14 cellular contexts compared by ENCODE assay signal in genomic region chr9:7368410-7369292, GRCh38.
DNase-seq lines count a peak whose midpoint lies in the region; ATAC-seq and TF ChIP-seq lines count a peak whose summit lies in the region.
"Had no signal": no experiment of that assay in that cellular context is flagged by ENCODE, and none has a peak within 500 bp of the region (broad histone marks: within the 10 kb centered on the region; RNA-seq: fewer than 3 reads in every experiment).

No MANE protein-coding gene starts in this region.

- no peak for TF ChIP-seq CTCF in mesothelial cell of epicardium (IDR thresholded peaks at IDR 0.05; ENCODE audit: unreplicated experiment)

- H3K27me3 Mint-ChIP-seq in mesothelial cell of epicardium (ENCODE audit: low read depth): no peaks in the 10 kb centered on the region
- H3K27me3 Mint-ChIP-seq in stimulated activated memory B cell treated with anti-CD40 and anti-IgM and Interleukin-4, amounts not matched to agents 10 μg/mL and 1 μg/mL and 100 μg/mL, for 72 hours: no peaks in the 10 kb centered on the region
- peaks cover 8% of the 10 kb centered on the region for H3K27me3 Mint-ChIP-seq in stimulated activated naive CD8-positive, alpha-beta T cell treated with anti-CD3 and anti-CD28 coated beads, Interleukin-15, amount 100 ng/mL, for 72 hours
- H3K27me3 Mint-ChIP-seq in activated T-cell treated with anti-CD3 and anti-CD28 coated beads, Interleukin-2, amount 50 U/mL, for 4 hours (ENCODE audit: low read depth): no peaks in the 10 kb centered on the region

- H3K4me1 Mint-ChIP-seq in mesothelial cell of epicardium: peaks cover 20% of the 10 kb centered on the region
- H3K4me1 Mint-ChIP-seq in stimulated activated memory B cell treated with anti-CD40 and anti-IgM and Interleukin-4, amounts not matched to agents 10 μg/mL and 1 μg/mL and 100 μg/mL, for 72 hours: no peaks in the 10 kb centered on the region
- H3K4me1 Mint-ChIP-seq in stimulated activated naive CD8-positive, alpha-beta T cell treated with anti-CD3 and anti-CD28 coated beads, Interleukin-15, amount 100 ng/mL, for 72 hours: no peaks in the 10 kb centered on the region
- no peaks in the 10 kb centered on the region for H3K4me1 Mint-ChIP-seq in activated T-cell treated with anti-CD3 and anti-CD28 coated beads, Interleukin-2, amount 50 U/mL, for 4 hours (ENCODE audit: low read depth)
- H3K4me1 Mint-ChIP-seq: activated CD4-positive, alpha-beta T cell treated with anti-CD3 and anti-CD28 coated beads, Interleukin-2, amount 10 ng/mL, durations not matched to agents 24 days and 14 days had no signal

- no peak for ATAC-seq in HG02759 (IDR thresholded peaks at IDR 0.05; ENCODE audit: unreplicated experiment)
- no peak for ATAC-seq in stimulated activated memory B cell treated with anti-CD40 and anti-IgM and Interleukin-4, amounts not matched to agents 10 μg/mL and 1 μg/mL and 100 μg/mL, for 72 hours
- no peak for ATAC-seq in stimulated activated naive CD8-positive, alpha-beta T cell treated with anti-CD3 and anti-CD28 coated beads, Interleukin-15, amount 100 ng/mL, for 72 hours
- no peak for ATAC-seq in activated T-cell treated with anti-CD3 and anti-CD28 coated beads, Interleukin-2, amount 50 U/mL, for 4 hours

- no peak overlapping the region for H3K4me3 Mint-ChIP-seq in mesothelial cell of epicardium
- H3K4me3 Mint-ChIP-seq in stimulated activated memory B cell treated with anti-CD40 and anti-IgM and Interleukin-4, amounts not matched to agents 10 μg/mL and 1 μg/mL and 100 μg/mL, for 72 hours: no peak overlapping the region
- H3K4me3 Mint-ChIP-seq in stimulated activated naive CD8-positive, alpha-beta T cell treated with anti-CD3 and anti-CD28 coated beads, Interleukin-15, amount 100 ng/mL, for 72 hours: no peak overlapping the region
- no peak overlapping the region for H3K4me3 Mint-ChIP-seq in activated T-cell treated with anti-CD3 and anti-CD28 coated beads, Interleukin-2, amount 50 U/mL, for 4 hours
- H3K4me3 Mint-ChIP-seq: activated CD4-positive, alpha-beta T cell treated with anti-CD3 and anti-CD28 coated beads, Interleukin-2, amount 10 ng/mL, durations not matched to agents 24 days and 14 days; activated naive CD4-positive, alpha-beta T cell treated with anti-CD3 and anti-CD28 coated beads for 36 hours had no signal

- H3K27ac Mint-ChIP-seq in mesothelial cell of epicardium: peak overlapping the region; percentile 89
- no peak overlapping the region for H3K27ac Mint-ChIP-seq in stimulated activated memory B cell treated with anti-CD40 and anti-IgM and Interleukin-4, amounts not matched to agents 10 μg/mL and 1 μg/mL and 100 μg/mL, for 72 hours
- no peak overlapping the region for H3K27ac Mint-ChIP-seq in stimulated activated naive CD8-positive, alpha-beta T cell treated with anti-CD3 and anti-CD28 coated beads, Interleukin-15, amount 100 ng/mL, for 72 hours
- H3K27ac Mint-ChIP-seq: activated CD4-positive, alpha-beta T cell treated with anti-CD3 and anti-CD28 coated beads, Interleukin-2, amount 10 ng/mL, durations not matched to agents 24 days and 14 days; activated naive CD4-positive, alpha-beta T cell treated with anti-CD3 and anti-CD28 coated beads for 36 hours; CD14-positive monocyte had no signal

- DNase-seq in AG08395 (ENCODE audit: low spot score) (peak; percentile 55), Kasumi-1 (lab: John Stamatoyannopoulos, UW) (peak; percentile 57 to 75), fibroblast of gingiva (ENCODE audit: low read depth) (peak; percentile 58), mesothelial cell of epicardium (ENCODE audit: low spot score in 2 of 2, unreplicated experiment in 2 of 2) (no peak)
- no peak for DNase-seq in stimulated activated naive CD8-positive, alpha-beta T cell treated with anti-CD3 and anti-CD28 coated beads, Interleukin-15, amount 100 ng/mL, for 72 hours
- no peak for DNase-seq in activated T-cell treated with anti-CD3 and anti-CD28 coated beads, Interleukin-2, amount 50 U/mL, for 4 hours
- DNase-seq: activated CD4-positive, alpha-beta T cell treated with anti-CD3 and anti-CD28 coated beads, Interleukin-2, amount 10 ng/mL, durations not matched to agents 24 days and 14 days; activated naive CD4-positive, alpha-beta T cell treated with anti-CD3 and anti-CD28 coated beads for 36 hours; kidney; NCI-H2227 treated with DMSO at 0.1 percent for 48 hours; retina had no signal

- H3K9me3 Mint-ChIP-seq in mesothelial cell of epicardium: no peaks in the 10 kb centered on the region
- H3K9me3 Mint-ChIP-seq in stimulated activated memory B cell treated with anti-CD40 and anti-IgM and Interleukin-4, amounts not matched to agents 10 μg/mL and 1 μg/mL and 100 μg/mL, for 72 hours: no peaks in the 10 kb centered on the region
- no peaks in the 10 kb centered on the region for H3K9me3 Mint-ChIP-seq in stimulated activated naive CD8-positive, alpha-beta T cell treated with anti-CD3 and anti-CD28 coated beads, Interleukin-15, amount 100 ng/mL, for 72 hours
- no peaks in the 10 kb centered on the region for H3K9me3 Mint-ChIP-seq in activated T-cell treated with anti-CD3 and anti-CD28 coated beads, Interleukin-2, amount 50 U/mL, for 4 hours
- H3K9me3 Mint-ChIP-seq: activated CD4-positive, alpha-beta T cell treated with anti-CD3 and anti-CD28 coated beads, Interleukin-2, amount 10 ng/mL, durations not matched to agents 24 days and 14 days; activated naive CD4-positive, alpha-beta T cell treated with anti-CD3 and anti-CD28 coated beads for 36 hours had no signal

- H3K36me3 Mint-ChIP-seq in mesothelial cell of epicardium: no peaks in the 10 kb centered on the region
- H3K36me3 Mint-ChIP-seq in stimulated activated memory B cell treated with anti-CD40 and anti-IgM and Interleukin-4, amounts not matched to agents 10 μg/mL and 1 μg/mL and 100 μg/mL, for 72 hours: no peaks in the 10 kb centered on the region
- no peaks in the 10 kb centered on the region for H3K36me3 Mint-ChIP-seq in activated T-cell treated with anti-CD3 and anti-CD28 coated beads, Interleukin-2, amount 50 U/mL, for 4 hours (ENCODE audit: insufficient read depth)
- H3K36me3 Mint-ChIP-seq: CD14-positive monocyte had no signal

Comparison
In these comparisons a context has a peak if more than half of its experiments do, and no peak if none do; other contexts are left out.
1. DNase-seq: peak in AG08395 (single experiment), Kasumi-1 (2 of 2) and fibroblast of gingiva (single experiment); none in mesothelial cell of epicardium (0 of 2), stimulated activated naive CD8-positive, alpha-beta T cell treated with anti-CD3 and anti-CD28 coated beads, Interleukin-15, amount 100 ng/mL, for 72 hours (0 of 2) and activated T-cell treated with anti-CD3 and anti-CD28 coated beads, Interleukin-2, amount 50 U/mL, for 4 hours (single experiment).